9 cellular contexts compared by ENCODE assay signal in genomic region chr2:110858135-110858737, GRCh38.
A peak's percentile ranks its signal among the peaks of the same experiment; 100 is the strongest.
DNase-seq lines count a peak whose midpoint lies in the region; ATAC-seq and TF ChIP-seq lines count a peak whose summit lies in the region.
"Had no signal": no experiment of that assay in that cellular context is flagged by ENCODE, and none has a peak within 500 bp of the region (broad histone marks: within the 10 kb centered on the region; RNA-seq: fewer than 3 reads in every experiment).

No MANE protein-coding gene starts in this region.

- H3K79me2 ChIP-seq in KMS-11 (ENCODE audit: insufficient read depth, low read depth), result no peaks in the 10 kb centered on the region

- H3K27ac ChIP-seq in KMS-11 (peak overlapping the region; percentile 71), esophagus muscularis mucosa (replicated peaks in 1 of 4) (no peak overlapping the region)

- H3K4me3 ChIP-seq in KMS-11 (IDR thresholded peaks at IDR 0.05; ENCODE audit: insufficient read depth, low read depth, low read length) (no peak overlapping the region), esophagus muscularis mucosa (no peak overlapping the region)

- no peaks in the 10 kb centered on the region for H4K20me1 ChIP-seq in KMS-11 (ENCODE audit: insufficient read depth)

- peak overlapping the region; percentile 48 for H3K4me2 ChIP-seq in KMS-11

- TF ChIP-seq POLR2A in esophagus muscularis mucosa (IDR thresholded peaks at IDR 0.05; ENCODE audit: low read depth), result no peak

- peak overlapping the region; percentile 49 for H3K27ac Mint-ChIP-seq in activated T-cell treated with anti-CD3 and anti-CD28 coated beads, Interleukin-2, amount 50 U/mL, for 24 hours
- H3K27ac Mint-ChIP-seq in natural killer cell, result peak overlapping the region; percentile 12 to 68

- H3K27me3 ChIP-seq in KMS-11 (ENCODE audit: insufficient read depth, low read depth), result no peaks in the 10 kb centered on the region
- H3K27me3 ChIP-seq in esophagus muscularis mucosa, result peaks cover 0 to 62% (median 2%) of the 10 kb centered on the region in 4 donors

- peak overlapping the region; percentile 16 for H3K4me3 Mint-ChIP-seq in activated T-cell treated with anti-CD3 and anti-CD28 coated beads, Interleukin-2, amount 50 U/mL, for 24 hours
- H3K4me3 Mint-ChIP-seq in natural killer cell, result peak overlapping the region; percentile 26
- H3K4me3 Mint-ChIP-seq: neural crest cell had no signal

- in situ Hi-C loops in ACHN (cut with HindIII; ENCODE audit: low pct_ligation_motif_present, low pct_unique_long_range_greater_than_20kb, low sequenced_read_pairs), result no loop called here

- WGBS in esophagus muscularis mucosa, result 59% methylated on average over 13 of the region's 13 CpGs

- H3K9me3 ChIP-seq in esophagus muscularis mucosa, result no peaks in the 10 kb centered on the region

- peaks cover 4% of the 10 kb centered on the region for H3K9me3 Mint-ChIP-seq in activated T-cell treated with anti-CD3 and anti-CD28 coated beads, Interleukin-2, amount 50 U/mL, for 24 hours
- no peaks in the 10 kb centered on the region for H3K9me3 Mint-ChIP-seq in natural killer cell
- H3K9me3 Mint-ChIP-seq: neural crest cell had no signal

- no peak for TF ChIP-seq EP300 in esophagus muscularis mucosa (IDR thresholded peaks at IDR 0.05)

- H3K4me1 Mint-ChIP-seq in activated T-cell treated with anti-CD3 and anti-CD28 coated beads, Interleukin-2, amount 50 U/mL, for 24 hours (ENCODE audit: low read depth), result peaks cover 63% of the 10 kb centered on the region
- H3K4me1 Mint-ChIP-seq in natural killer cell, result peaks cover 56 to 63% of the 10 kb centered on the region in 2 donors

- no peaks in the 10 kb centered on the region for H3K36me3 Mint-ChIP-seq in activated T-cell treated with anti-CD3 and anti-CD28 coated beads, Interleukin-2, amount 50 U/mL, for 24 hours (ENCODE audit: low read depth)
- no peaks in the 10 kb centered on the region for H3K36me3 Mint-ChIP-seq in natural killer cell

- ATAC-seq in GM21390 (IDR thresholded peaks at IDR 0.05; ENCODE audit: unreplicated experiment) (peak; percentile 82), natural killer cell (peak; percentile 80 to 91 (median 90))

- H2AFZ ChIP-seq in KMS-11 (ENCODE audit: low read depth), result no peak overlapping the region

- peak overlapping the region; percentile 18; the same call in 1 of the 2 replicates for H3K9ac ChIP-seq in KMS-11

- H3K36me3 ChIP-seq in KMS-11 (ENCODE audit: insufficient read depth) (no peaks in the 10 kb centered on the region), esophagus muscularis mucosa (no peaks in the 10 kb centered on the region)

- DNase-seq in CD1c-positive myeloid dendritic cell (ENCODE audit: extremely low spot score) (peak; percentile 55), natural killer cell (peak; percentile 41), esophagus muscularis mucosa (ENCODE audit: extremely low spot score) (no peak), COR-L47 (lab: John Stamatoyannopoulos, UW) (no peak), ACHN (no peak)
- no peak for DNase-seq in activated T-cell treated with anti-CD3 and anti-CD28 coated beads, Interleukin-2, amount 50 U/mL, for 24 hours

- intact Hi-C loops in natural killer cell (cut with micrococcal nuclease), result no loop called here
- intact Hi-C loops in esophagus muscularis mucosa (cut with DNase I), result no loop called here

- no peak for TF ChIP-seq CTCF in KMS-11 (conservative IDR thresholded peaks at IDR 0.05; ENCODE audit: low read depth, low read length)
- no peak for TF ChIP-seq CTCF in natural killer cell (IDR thresholded peaks at IDR 0.05)
- TF ChIP-seq CTCF in esophagus muscularis mucosa (IDR thresholded peaks at IDR 0.05), result no peak

- peaks cover 77% of the 10 kb centered on the region for H3K27me3 Mint-ChIP-seq in activated T-cell treated with anti-CD3 and anti-CD28 coated beads, Interleukin-2, amount 50 U/mL, for 24 hours
- peaks cover 24 to 30% of the 10 kb centered on the region in 2 donors for H3K27me3 Mint-ChIP-seq in natural killer cell (ENCODE audit: low read depth in 2 of 2)

- H3K4me1 ChIP-seq in KMS-11 (ENCODE audit: low read depth, poor library complexity, severe bottlenecking), result peaks cover 46% of the 10 kb centered on the region
- no peaks in the 10 kb centered on the region for H3K4me1 ChIP-seq in esophagus muscularis mucosa

Comparison
In these comparisons a context has a peak if more than half of its experiments do, and no peak if none do; other contexts are left out.
1. DNase-seq: peak in CD1c-positive myeloid dendritic cell (single experiment) and natural killer cell (single experiment); none in activated T-cell treated with anti-CD3 and anti-CD28 coated beads, Interleukin-2, amount 50 U/mL, for 24 hours (single experiment), esophagus muscularis mucosa (single experiment), COR-L47 (single experiment) and ACHN (single experiment).